In genomic region chr1:185315364-185316108, GRCh38 we compare ENCODE assay signal across 8 cellular contexts. TPM values are rescaled to one million over a fixed set of nuclear protein-coding genes. Genes with fewer than 3 reads are reported as not detected.
A peak's percentile ranks its signal among the peaks of the same experiment; 100 is the strongest.
DNase-seq lines count a peak whose midpoint lies in the region; ATAC-seq and TF ChIP-seq lines count a peak whose summit lies in the region.

No MANE protein-coding gene starts in this region.

- no peak for TF ChIP-seq CTCF in dorsolateral prefrontal cortex (IDR thresholded peaks at IDR 0.05 in 54 of 56, conservative IDR thresholded peaks at IDR 0.05 in 2 of 56; ENCODE audit: low read depth in 1 of 56, partially characterized antibody in 56 of 56)
- TF ChIP-seq CTCF in natural killer cell (IDR thresholded peaks at IDR 0.05): no peak

- peaks cover 60% of the 10 kb centered on the region for H3K79me2 ChIP-seq in ACC112 (ENCODE audit: control insufficient read depth, insufficient read depth, low read length, unreplicated experiment)

- H2AFZ ChIP-seq in ACC112 (ENCODE audit: low read length, unreplicated experiment): no peak overlapping the region

- H3K27ac Mint-ChIP-seq in natural killer cell: peak overlapping the region; percentile 98 to 99

- peak; percentile 0 for ATAC-seq in GM19452 (IDR thresholded peaks at IDR 0.05; ENCODE audit: unreplicated experiment)
- no peak for ATAC-seq in natural killer cell
- ATAC-seq in HG03139 (IDR thresholded peaks at IDR 0.05; ENCODE audit: unreplicated experiment): no peak

- H3K4me3 Mint-ChIP-seq in natural killer cell: peak overlapping the region; percentile 95

- peak overlapping the region; percentile 96 for H3K4me3 ChIP-seq in ACC112 (ENCODE audit: low read depth, low read length)
- H3K4me3 ChIP-seq in dorsolateral prefrontal cortex: peak overlapping the region; percentile 64 to 98 (median 93)

- peak overlapping the region; percentile 89; the same call in 1 of the 2 replicates for H3K27ac ChIP-seq in ACC112 (ENCODE audit: low read depth, low read length)
- peak overlapping the region in 58 of 59 donors; percentile 54 to 99 (median 97) for H3K27ac ChIP-seq in dorsolateral prefrontal cortex

- DNase-seq in OCI-M1 (lab: John Stamatoyannopoulos, UW) (peak; percentile 78), dorsolateral prefrontal cortex (no peak), natural killer cell (no peak), GM19238 (ENCODE audit: insufficient read length, low spot score) (no peak), iPS-NIHi7 (ENCODE audit: extremely low spot score) (no peak)

- H3K27me3 Mint-ChIP-seq in natural killer cell (ENCODE audit: low read depth in 2 of 2): no peaks in the 10 kb centered on the region

- peaks cover 47% of the 10 kb centered on the region for H3K4me1 ChIP-seq in ACC112 (ENCODE audit: control insufficient read depth, insufficient read depth, low read length, unreplicated experiment)

- H3K4me1 Mint-ChIP-seq in natural killer cell: peaks cover 68 to 74% of the 10 kb centered on the region in 2 donors

- no peaks in the 10 kb centered on the region for H3K27me3 ChIP-seq in ACC112 (ENCODE audit: insufficient read depth, low read length)
- H3K27me3 ChIP-seq in dorsolateral prefrontal cortex: no peaks in the 10 kb centered on the region

- intact Hi-C loops in dorsolateral prefrontal cortex (cut with DNase I) (loop anchor here (2.0 to 10.0 kb wide), 4 partner anchors 159 to 359 kb away; partner anchors contain the start of genes SWT1 (in 2 of the 2), TRMT1L (in 2 of the 2) and RNF2 (in 1 of the 2)), natural killer cell (cut with micrococcal nuclease) (loop anchor here (2.0 to 10.0 kb wide), 6 partner anchors 57 to 1059 kb away; partner anchors contain the start of genes NIBAN1, ODR4, SWT1 and TPR)

- H3K36me3 Mint-ChIP-seq in natural killer cell: peaks cover 6% of the 10 kb centered on the region

- H3K9me3 Mint-ChIP-seq in natural killer cell: no peaks in the 10 kb centered on the region

- 0 out of 2 replicates have a peak, but pooled peaks cover 3% of the 10 kb centered on the region for H3K36me3 ChIP-seq in ACC112 (ENCODE audit: insufficient read depth, low read length)

RNA-seq across cellular contexts. Expression of gene IVNS1ABP, which starts 1.5 kb away (rescaled TPM):
- 100 to 1,000 TPM in 3 of 120 experiments, 10 to 100 TPM in 117; 36.8 to 146 (median 59.7) TPM for total RNA-seq in dorsolateral prefrontal cortex
- 100 to 1,000 TPM; 250 to 394 (median 299) TPM for total RNA-seq in natural killer cell
